ENCODE assay signal across 1 cellular context in the genomic region with DNA sequence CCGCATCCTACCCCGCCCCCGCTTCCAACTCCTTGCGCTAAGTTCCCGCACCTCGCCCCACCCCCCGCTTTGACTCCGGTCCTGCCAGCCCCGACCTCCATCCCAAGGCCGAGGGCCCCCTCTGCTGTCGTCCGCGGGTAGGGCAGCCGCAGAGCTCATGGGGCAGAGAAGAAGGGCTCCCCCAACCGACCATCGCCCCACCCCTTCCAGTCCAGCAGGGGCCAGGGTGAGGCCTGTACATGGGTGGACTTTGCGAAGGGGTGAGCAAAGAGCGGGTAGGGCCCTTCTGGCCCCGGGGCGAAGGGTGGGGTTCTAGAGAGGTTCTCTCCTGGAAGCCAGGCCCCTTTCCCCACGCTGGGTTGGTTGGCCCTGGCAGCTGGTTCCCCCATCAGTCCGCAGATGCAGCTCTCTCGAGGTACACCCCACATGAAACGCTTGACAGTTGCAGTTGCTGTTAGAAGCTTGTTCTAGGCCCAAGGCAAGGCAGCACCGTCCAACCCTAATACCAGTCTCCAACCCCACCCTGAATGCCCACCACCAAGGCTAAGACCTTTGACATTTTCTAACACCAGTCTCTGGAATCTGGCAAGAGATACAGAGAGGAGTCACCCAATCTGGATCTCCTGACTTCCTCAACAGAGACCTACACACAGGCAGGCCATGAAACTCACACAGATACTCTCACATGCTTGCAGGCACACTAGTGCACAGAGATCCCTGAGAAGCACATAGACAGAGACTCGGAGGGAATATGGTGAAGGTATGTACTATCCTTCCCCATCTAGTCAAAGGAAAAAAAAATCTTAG.
TF ChIP-seq lines count a peak whose summit lies in the region.

No MANE protein-coding gene starts in this region.

TF ChIP-seq in HepG2, 621 proteins besides CTCF, POLR2A, EP300 and RAD21 (continued from another document and continues in another):
- TF ChIP-seq, protein P1, sequence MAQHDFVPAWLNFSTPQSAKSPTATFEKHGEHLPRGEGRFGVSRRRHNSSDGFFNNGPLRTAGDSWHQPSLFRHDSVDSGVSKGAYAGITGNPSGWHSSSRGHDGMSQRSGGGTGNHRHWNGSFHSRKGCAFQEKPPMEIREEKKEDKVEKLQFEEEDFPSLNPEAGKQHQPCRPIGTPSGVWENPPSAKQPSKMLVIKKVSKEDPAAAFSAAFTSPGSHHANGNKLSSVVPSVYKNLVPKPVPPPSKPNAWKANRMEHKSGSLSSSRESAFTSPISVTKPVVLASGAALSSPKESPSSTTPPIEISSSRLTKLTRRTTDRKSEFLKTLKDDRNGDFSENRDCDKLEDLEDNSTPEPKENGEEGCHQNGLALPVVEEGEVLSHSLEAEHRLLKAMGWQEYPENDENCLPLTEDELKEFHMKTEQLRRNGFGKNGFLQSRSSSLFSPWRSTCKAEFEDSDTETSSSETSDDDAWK (CRISPR knock-in tag; IDR thresholded peaks at IDR 0.05): no peak
- TF ChIP-seq RBM39 (IDR thresholded peaks at IDR 0.05; ENCODE audit: low read depth, low read length, poor library complexity, severe bottlenecking) (peak; percentile 65), ZNF121 (CRISPR knock-in tag; IDR thresholded peaks at IDR 0.05) (no peak), HNF4A (CRISPR knock-in tag; IDR thresholded peaks at IDR 0.05) (peak; percentile 56), HNRNPH1 (optimal IDR thresholded peaks at IDR 0.05; ENCODE audit: low read depth, low read length) (no peak), MIER3 (CRISPR knock-in tag; IDR thresholded peaks at IDR 0.05; ENCODE audit: borderline replicate concordance) (peak; percentile 59; the same call in 1 of the 2 replicates), SP5 (CRISPR knock-in tag; IDR thresholded peaks at IDR 0.05; ENCODE audit: borderline replicate concordance, low read depth) (peak; percentile 26; the same call in 1 of the 2 replicates), FOXK2 (IDR thresholded peaks at IDR 0.05) (no peak), ZNF510 (CRISPR knock-in tag; IDR thresholded peaks at IDR 0.05; ENCODE audit: low read depth) (no peak), PLRG1 (conservative IDR thresholded peaks at IDR 0.05) (no peak), JUND (CRISPR knock-in tag; IDR thresholded peaks at IDR 0.05) (no peak), NONO (IDR thresholded peaks at IDR 0.05) (no peak), NONO (CRISPR knock-in tag; conservative IDR thresholded peaks at IDR 0.05) (peak; percentile 62), ZNF569 (CRISPR knock-in tag; IDR thresholded peaks at IDR 0.05; ENCODE audit: borderline replicate concordance) (no peak), ZBTB1 (CRISPR knock-in tag; IDR thresholded peaks at IDR 0.05; ENCODE audit: borderline replicate concordance) (no peak), KLF16 (CRISPR knock-in tag; IDR thresholded peaks at IDR 0.05) (peak in 1 of 2 experiments; percentile 52; a peak in 1 of 4 replicates), PPARG (CRISPR knock-in tag; conservative IDR thresholded peaks at IDR 0.05) (no peak), TARDBP (CRISPR knock-in tag; IDR thresholded peaks at IDR 0.05) (peak; percentile 39; the same call in 1 of the 2 replicates), NFE2 (CRISPR knock-in tag; IDR thresholded peaks at IDR 0.05) (no peak), ZNF260 (CRISPR knock-in tag; IDR thresholded peaks at IDR 0.05; ENCODE audit: borderline replicate concordance, low read depth) (no peak), ELF3 (CRISPR knock-in tag; IDR thresholded peaks at IDR 0.05) (0 out of 2 replicates have a peak, but pooled peaks have one; percentile 14), HNRNPL (IDR thresholded peaks at IDR 0.05; ENCODE audit: low read depth, low read length) (0 out of 2 replicates have a peak, but pooled peaks have one; percentile 19), NRL (CRISPR knock-in tag; IDR thresholded peaks at IDR 0.05; ENCODE audit: borderline replicate concordance) (no peak), KDM3A (CRISPR knock-in tag; IDR thresholded peaks at IDR 0.05; ENCODE audit: low read depth) (peak; percentile 86)
- TF ChIP-seq, protein P2, sequence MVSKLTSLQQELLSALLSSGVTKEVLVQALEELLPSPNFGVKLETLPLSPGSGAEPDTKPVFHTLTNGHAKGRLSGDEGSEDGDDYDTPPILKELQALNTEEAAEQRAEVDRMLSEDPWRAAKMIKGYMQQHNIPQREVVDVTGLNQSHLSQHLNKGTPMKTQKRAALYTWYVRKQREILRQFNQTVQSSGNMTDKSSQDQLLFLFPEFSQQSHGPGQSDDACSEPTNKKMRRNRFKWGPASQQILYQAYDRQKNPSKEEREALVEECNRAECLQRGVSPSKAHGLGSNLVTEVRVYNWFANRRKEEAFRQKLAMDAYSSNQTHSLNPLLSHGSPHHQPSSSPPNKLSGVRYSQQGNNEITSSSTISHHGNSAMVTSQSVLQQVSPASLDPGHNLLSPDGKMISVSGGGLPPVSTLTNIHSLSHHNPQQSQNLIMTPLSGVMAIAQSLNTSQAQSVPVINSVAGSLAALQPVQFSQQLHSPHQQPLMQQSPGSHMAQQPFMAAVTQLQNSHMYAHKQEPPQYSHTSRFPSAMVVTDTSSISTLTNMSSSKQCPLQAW (CRISPR knock-in tag; IDR thresholded peaks at IDR 0.05): peak; percentile 80
- TF ChIP-seq, protein P3, sequence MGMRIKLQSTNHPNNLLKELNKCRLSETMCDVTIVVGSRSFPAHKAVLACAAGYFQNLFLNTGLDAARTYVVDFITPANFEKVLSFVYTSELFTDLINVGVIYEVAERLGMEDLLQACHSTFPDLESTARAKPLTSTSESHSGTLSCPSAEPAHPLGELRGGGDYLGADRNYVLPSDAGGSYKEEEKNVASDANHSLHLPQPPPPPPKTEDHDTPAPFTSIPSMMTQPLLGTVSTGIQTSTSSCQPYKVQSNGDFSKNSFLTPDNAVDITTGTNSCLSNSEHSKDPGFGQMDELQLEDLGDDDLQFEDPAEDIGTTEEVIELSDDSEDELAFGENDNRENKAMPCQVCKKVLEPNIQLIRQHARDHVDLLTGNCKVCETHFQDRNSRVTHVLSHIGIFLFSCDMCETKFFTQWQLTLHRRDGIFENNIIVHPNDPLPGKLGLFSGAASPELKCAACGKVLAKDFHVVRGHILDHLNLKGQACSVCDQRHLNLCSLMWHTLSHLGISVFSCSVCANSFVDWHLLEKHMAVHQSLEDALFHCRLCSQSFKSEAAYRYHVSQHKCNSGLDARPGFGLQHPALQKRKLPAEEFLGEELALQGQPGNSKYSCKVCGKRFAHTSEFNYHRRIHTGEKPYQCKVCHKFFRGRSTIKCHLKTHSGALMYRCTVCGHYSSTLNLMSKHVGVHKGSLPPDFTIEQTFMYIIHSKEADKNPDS (CRISPR knock-in tag; IDR thresholded peaks at IDR 0.05): no peak
- TF ChIP-seq, protein P4, sequence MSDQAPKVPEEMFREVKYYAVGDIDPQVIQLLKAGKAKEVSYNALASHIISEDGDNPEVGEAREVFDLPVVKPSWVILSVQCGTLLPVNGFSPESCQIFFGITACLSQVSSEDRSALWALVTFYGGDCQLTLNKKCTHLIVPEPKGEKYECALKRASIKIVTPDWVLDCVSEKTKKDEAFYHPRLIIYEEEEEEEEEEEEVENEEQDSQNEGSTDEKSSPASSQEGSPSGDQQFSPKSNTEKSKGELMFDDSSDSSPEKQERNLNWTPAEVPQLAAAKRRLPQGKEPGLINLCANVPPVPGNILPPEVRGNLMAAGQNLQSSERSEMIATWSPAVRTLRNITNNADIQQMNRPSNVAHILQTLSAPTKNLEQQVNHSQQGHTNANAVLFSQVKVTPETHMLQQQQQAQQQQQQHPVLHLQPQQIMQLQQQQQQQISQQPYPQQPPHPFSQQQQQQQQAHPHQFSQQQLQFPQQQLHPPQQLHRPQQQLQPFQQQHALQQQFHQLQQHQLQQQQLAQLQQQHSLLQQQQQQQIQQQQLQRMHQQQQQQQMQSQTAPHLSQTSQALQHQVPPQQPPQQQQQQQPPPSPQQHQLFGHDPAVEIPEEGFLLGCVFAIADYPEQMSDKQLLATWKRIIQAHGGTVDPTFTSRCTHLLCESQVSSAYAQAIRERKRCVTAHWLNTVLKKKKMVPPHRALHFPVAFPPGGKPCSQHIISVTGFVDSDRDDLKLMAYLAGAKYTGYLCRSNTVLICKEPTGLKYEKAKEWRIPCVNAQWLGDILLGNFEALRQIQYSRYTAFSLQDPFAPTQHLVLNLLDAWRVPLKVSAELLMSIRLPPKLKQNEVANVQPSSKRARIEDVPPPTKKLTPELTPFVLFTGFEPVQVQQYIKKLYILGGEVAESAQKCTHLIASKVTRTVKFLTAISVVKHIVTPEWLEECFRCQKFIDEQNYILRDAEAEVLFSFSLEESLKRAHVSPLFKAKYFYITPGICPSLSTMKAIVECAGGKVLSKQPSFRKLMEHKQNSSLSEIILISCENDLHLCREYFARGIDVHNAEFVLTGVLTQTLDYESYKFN (CRISPR knock-in tag; conservative IDR thresholded peaks at IDR 0.05): peak; percentile 31; the same call in 1 of the 2 replicates
- TF ChIP-seq, protein P5, sequence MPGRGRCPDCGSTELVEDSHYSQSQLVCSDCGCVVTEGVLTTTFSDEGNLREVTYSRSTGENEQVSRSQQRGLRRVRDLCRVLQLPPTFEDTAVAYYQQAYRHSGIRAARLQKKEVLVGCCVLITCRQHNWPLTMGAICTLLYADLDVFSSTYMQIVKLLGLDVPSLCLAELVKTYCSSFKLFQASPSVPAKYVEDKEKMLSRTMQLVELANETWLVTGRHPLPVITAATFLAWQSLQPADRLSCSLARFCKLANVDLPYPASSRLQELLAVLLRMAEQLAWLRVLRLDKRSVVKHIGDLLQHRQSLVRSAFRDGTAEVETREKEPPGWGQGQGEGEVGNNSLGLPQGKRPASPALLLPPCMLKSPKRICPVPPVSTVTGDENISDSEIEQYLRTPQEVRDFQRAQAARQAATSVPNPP (CRISPR knock-in tag; IDR thresholded peaks at IDR 0.05): no peak
- TF ChIP-seq, protein P6, sequence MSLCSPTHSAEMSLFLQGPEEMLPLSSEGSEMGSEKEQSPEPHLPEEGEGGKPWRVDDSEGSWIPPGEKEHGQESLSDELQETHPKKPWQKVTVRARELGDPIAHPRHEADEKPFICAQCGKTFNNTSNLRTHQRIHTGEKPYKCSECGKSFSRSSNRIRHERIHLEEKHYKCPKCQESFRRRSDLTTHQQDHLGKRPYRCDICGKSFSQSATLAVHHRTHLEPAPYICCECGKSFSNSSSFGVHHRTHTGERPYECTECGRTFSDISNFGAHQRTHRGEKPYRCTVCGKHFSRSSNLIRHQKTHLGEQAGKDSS (CRISPR knock-in tag; IDR thresholded peaks at IDR 0.05; ENCODE audit: borderline replicate concordance, low read depth): peak; percentile 84; the same call in 1 of the 2 replicates
- TF ChIP-seq, protein P7, sequence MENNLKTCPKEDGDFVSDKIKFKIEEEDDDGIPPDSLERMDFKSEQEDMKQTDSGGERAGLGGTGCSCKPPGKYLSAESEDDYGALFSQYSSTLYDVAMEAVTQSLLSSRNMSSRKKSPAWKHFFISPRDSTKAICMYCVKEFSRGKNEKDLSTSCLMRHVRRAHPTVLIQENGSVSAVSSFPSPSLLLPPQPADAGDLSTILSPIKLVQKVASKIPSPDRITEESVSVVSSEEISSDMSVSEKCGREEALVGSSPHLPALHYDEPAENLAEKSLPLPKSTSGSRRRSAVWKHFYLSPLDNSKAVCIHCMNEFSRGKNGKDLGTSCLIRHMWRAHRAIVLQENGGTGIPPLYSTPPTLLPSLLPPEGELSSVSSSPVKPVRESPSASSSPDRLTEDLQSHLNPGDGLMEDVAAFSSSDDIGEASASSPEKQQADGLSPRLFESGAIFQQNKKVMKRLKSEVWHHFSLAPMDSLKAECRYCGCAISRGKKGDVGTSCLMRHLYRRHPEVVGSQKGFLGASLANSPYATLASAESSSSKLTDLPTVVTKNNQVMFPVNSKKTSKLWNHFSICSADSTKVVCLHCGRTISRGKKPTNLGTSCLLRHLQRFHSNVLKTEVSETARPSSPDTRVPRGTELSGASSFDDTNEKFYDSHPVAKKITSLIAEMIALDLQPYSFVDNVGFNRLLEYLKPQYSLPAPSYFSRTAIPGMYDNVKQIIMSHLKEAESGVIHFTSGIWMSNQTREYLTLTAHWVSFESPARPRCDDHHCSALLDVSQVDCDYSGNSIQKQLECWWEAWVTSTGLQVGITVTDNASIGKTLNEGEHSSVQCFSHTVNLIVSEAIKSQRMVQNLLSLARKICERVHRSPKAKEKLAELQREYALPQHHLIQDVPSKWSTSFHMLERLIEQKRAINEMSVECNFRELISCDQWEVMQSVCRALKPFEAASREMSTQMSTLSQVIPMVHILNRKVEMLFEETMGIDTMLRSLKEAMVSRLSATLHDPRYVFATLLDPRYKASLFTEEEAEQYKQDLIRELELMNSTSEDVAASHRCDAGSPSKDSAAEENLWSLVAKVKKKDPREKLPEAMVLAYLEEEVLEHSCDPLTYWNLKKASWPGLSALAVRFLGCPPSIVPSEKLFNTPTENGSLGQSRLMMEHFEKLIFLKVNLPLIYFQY (CRISPR knock-in tag; IDR thresholded peaks at IDR 0.05; ENCODE audit: borderline replicate concordance): no peak
- TF ChIP-seq, protein P8, sequence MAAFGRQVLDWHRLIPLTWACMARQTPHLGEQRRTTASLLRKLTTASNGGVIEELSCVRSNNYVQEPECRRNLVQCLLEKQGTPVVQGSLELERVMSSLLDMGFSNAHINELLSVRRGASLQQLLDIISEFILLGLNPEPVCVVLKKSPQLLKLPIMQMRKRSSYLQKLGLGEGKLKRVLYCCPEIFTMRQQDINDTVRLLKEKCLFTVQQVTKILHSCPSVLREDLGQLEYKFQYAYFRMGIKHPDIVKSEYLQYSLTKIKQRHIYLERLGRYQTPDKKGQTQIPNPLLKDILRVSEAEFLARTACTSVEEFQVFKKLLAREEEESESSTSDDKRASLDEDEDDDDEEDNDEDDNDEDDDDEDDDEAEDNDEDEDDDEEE (CRISPR knock-in tag; IDR thresholded peaks at IDR 0.05): no peak
- TF ChIP-seq, protein P9, sequence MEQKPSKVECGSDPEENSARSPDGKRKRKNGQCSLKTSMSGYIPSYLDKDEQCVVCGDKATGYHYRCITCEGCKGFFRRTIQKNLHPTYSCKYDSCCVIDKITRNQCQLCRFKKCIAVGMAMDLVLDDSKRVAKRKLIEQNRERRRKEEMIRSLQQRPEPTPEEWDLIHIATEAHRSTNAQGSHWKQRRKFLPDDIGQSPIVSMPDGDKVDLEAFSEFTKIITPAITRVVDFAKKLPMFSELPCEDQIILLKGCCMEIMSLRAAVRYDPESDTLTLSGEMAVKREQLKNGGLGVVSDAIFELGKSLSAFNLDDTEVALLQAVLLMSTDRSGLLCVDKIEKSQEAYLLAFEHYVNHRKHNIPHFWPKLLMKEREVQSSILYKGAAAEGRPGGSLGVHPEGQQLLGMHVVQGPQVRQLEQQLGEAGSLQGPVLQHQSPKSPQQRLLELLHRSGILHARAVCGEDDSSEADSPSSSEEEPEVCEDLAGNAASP (CRISPR knock-in tag; IDR thresholded peaks at IDR 0.05; ENCODE audit: borderline replicate concordance): peak; percentile 19; the same call in 1 of the 2 replicates
- TF ChIP-seq, protein P10, sequence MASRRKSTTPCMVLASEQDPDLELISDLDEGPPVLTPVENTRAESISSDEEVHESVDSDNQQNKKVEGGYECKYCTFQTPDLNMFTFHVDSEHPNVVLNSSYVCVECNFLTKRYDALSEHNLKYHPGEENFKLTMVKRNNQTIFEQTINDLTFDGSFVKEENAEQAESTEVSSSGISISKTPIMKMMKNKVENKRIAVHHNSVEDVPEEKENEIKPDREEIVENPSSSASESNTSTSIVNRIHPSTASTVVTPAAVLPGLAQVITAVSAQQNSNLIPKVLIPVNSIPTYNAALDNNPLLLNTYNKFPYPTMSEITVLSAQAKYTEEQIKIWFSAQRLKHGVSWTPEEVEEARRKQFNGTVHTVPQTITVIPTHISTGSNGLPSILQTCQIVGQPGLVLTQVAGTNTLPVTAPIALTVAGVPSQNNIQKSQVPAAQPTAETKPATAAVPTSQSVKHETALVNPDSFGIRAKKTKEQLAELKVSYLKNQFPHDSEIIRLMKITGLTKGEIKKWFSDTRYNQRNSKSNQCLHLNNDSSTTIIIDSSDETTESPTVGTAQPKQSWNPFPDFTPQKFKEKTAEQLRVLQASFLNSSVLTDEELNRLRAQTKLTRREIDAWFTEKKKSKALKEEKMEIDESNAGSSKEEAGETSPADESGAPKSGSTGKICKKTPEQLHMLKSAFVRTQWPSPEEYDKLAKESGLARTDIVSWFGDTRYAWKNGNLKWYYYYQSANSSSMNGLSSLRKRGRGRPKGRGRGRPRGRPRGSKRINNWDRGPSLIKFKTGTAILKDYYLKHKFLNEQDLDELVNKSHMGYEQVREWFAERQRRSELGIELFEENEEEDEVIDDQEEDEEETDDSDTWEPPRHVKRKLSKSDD (CRISPR knock-in tag; IDR thresholded peaks at IDR 0.05; ENCODE audit: low read depth): no peak
